ENCODE assay signal across 1 cellular context in genomic region chr9:14690986-14691730, GRCh38.
TF ChIP-seq lines count a peak whose summit lies in the region.

No MANE protein-coding gene starts in this region.

TF ChIP-seq in GM23338, 12 proteins besides CTCF, POLR2A, EP300 and RAD21 (continued from another document):
- TF ChIP-seq REST (IDR thresholded peaks at IDR 0.05; ENCODE audit: unreplicated experiment) = no peak
- no peak for TF ChIP-seq EZH2 (IDR thresholded peaks at IDR 0.05; ENCODE audit: low read depth, unreplicated experiment)
- no peak for TF ChIP-seq ZNF114 (CRISPR knock-in tag; IDR thresholded peaks at IDR 0.05)
- no peak for TF ChIP-seq ZNF331 (CRISPR knock-in tag; IDR thresholded peaks at IDR 0.05; ENCODE audit: low read depth)
- no peak for TF ChIP-seq ETS1 (IDR thresholded peaks at IDR 0.05)
- TF ChIP-seq EZH2phosphoT487 (IDR thresholded peaks at IDR 0.05; ENCODE audit: unreplicated experiment) = no peak
- no peak for TF ChIP-seq ZNF462 (CRISPR knock-in tag; IDR thresholded peaks at IDR 0.05)
- no peak for TF ChIP-seq CREB1 (CRISPR knock-in tag; IDR thresholded peaks at IDR 0.05; ENCODE audit: low read depth)
